ENCODE assay signal across 9 cellular contexts in the genomic region with DNA sequence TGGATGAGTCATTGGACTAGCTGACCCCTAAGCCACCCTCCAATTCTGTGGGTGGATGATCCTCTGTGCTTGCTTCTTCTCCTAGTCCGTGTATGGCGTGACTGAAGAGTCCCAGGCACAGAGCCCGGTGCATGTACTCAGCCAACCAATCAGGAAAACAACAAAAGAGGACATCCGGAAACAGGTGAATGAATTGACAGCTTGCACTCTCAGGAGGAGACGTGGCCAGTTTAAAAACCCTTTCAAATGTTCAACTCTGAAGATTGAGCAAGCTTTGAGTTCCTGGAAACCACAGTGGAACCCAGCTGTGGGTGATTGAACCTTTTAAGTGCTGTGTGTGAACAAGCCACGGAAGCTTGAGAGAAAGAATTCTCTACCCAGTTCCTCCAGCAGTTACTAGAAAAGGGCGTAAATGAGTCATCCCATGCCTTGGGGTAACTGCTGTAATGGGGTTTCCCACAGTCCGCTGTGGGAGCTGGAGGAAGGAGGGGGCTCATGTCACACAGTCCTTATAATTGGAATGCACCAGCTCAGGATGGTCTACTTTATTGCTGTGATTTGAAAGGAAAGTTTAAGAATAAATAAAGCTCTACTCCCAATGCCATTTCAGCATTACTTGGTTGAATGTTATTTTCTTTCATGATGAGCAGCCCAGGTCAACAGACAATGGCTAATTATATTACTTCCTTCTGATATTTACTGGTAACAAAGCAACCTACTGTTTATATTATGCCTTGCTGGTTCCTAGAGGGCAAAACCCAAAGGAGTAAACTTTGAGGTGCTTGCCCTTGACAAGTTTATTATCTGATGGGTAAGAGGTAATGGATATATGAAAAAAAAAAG.
DNase-seq lines count a peak whose midpoint lies in the region; ATAC-seq and TF ChIP-seq lines count a peak whose summit lies in the region.
"Had no signal": no experiment of that assay in that cellular context is flagged by ENCODE, and none has a peak within 500 bp of the region (broad histone marks: within the 10 kb centered on the region; RNA-seq: fewer than 3 reads in every experiment).

No MANE protein-coding gene starts in this region.

- in situ Hi-C loops in mammary epithelial cell (cut with MboI; ENCODE audit: low sequenced_read_pairs in 2 of 2): no loop called here

- WGBS in mammary epithelial cell (ENCODE audit: low coverage, missing lambda C conversion rate): 0% methylated on average over 8 of the region's 8 CpGs

- H3K9ac ChIP-seq in mammary epithelial cell (ENCODE audit: insufficient read depth, low read length): no peak overlapping the region

- no peaks in the 10 kb centered on the region for H3K79me2 ChIP-seq in mammary epithelial cell (ENCODE audit: insufficient read depth, low read length)

- no peaks in the 10 kb centered on the region for H3K9me3 ChIP-seq in mammary epithelial cell (replicated peaks; ENCODE audit: insufficient read depth, low read length)

- dilution Hi-C loops in mammary epithelial cell (cut with HindIII; ENCODE audit: low sequenced_read_pairs): no loop called here

- peaks cover 14% of the 10 kb centered on the region for H3K4me1 ChIP-seq in mammary epithelial cell (ENCODE audit: insufficient read depth, low read length)

- intact Hi-C loops in mammary epithelial cell (cut with micrococcal nuclease) (no loop called here), natural killer cell (cut with micrococcal nuclease) (loop anchor here (1.0 to 2.0 kb wide), 2 partner anchors 26 to 42 kb away; no protein-coding TSS in a partner anchor)

- no peaks in the 10 kb centered on the region for H3K27me3 ChIP-seq in mammary epithelial cell (ENCODE audit: insufficient read depth, low read length)

- no peaks in the 10 kb centered on the region for H4K20me1 ChIP-seq in mammary epithelial cell (ENCODE audit: insufficient read depth, low read length)

- DNase-seq in AG09319 (ENCODE audit: extremely low read depth, low read depth): peak; percentile 23
- peak; percentile 16 for DNase-seq in T-helper 9 cell
- peak; percentile 86 for DNase-seq in mammary epithelial cell
- peak; percentile 46 for DNase-seq in natural killer cell
- no peak for DNase-seq in coronary artery (ENCODE audit: low spot score)

- no peaks in the 10 kb centered on the region for H3K9me3 Mint-ChIP-seq in natural killer cell

- no peaks in the 10 kb centered on the region for H3K36me3 ChIP-seq in mammary epithelial cell (ENCODE audit: insufficient read depth, low read length)

- H3K4me3 ChIP-seq in mammary epithelial cell (replicated peaks in 1 of 3; ENCODE audit: insufficient read depth in 1 of 3, low read depth in 2 of 3, low read length in 3 of 3) (no peak overlapping the region), coronary artery (no peak overlapping the region)
- H3K4me3 ChIP-seq: skin epidermis had no signal

- H3K36me3 Mint-ChIP-seq in natural killer cell: no peaks in the 10 kb centered on the region

- peak overlapping the region; percentile 82 to 88 for H3K27ac Mint-ChIP-seq in natural killer cell

- BruUV-seq in mammary epithelial cell (replicated peaks; lab: Mats Ljungman, UMichigan): no TSS peak

- peak overlapping the region; percentile 78 for H3K4me3 Mint-ChIP-seq in natural killer cell

- peaks cover 55 to 57% of the 10 kb centered on the region in 2 donors for H3K4me1 Mint-ChIP-seq in natural killer cell

- H3K27ac ChIP-seq in mammary epithelial cell (ENCODE audit: insufficient read depth, low read depth, low read length) (no peak overlapping the region), coronary artery (no peak overlapping the region)

- peak overlapping the region; percentile 60 for H2AFZ ChIP-seq in mammary epithelial cell (ENCODE audit: low read depth, low read length)

- CTCF ChIA-PET in mammary epithelial cell (lab: Charles Lee; ENCODE audit: low non-redundant PET): no interaction called here

- ATAC-seq in GM19324 (IDR thresholded peaks at IDR 0.05; ENCODE audit: low FRiP score, unreplicated experiment) (peak; percentile 70), HG03354 (IDR thresholded peaks at IDR 0.05; ENCODE audit: poor library complexity, severe bottlenecking, unreplicated experiment) (peak; percentile 89), natural killer cell (peak; percentile 84 to 90 (median 87)), SK-N-SH treated with all-trans-retinoic acid at 6 μM for 48 hours (no peak)

- H3K27me3 Mint-ChIP-seq in natural killer cell (ENCODE audit: low read depth in 2 of 2): peaks cover 0 to 7% of the 10 kb centered on the region in 2 donors

- peak overlapping the region; percentile 58 for H3K4me2 ChIP-seq in mammary epithelial cell (ENCODE audit: insufficient read depth, low read depth, low read length)

- TF ChIP-seq CTCF in AG09319 (IDR thresholded peaks at IDR 0.05; ENCODE audit: low read depth, low read length): no peak
- no peak for TF ChIP-seq CTCF in mammary epithelial cell (conservative IDR thresholded peaks at IDR 0.05 in 1 of 2, IDR thresholded peaks at IDR 0.05 in 1 of 2; ENCODE audit: extremely low read depth in 1 of 2, insufficient read depth in 1 of 2, low read depth in 1 of 2, low read length in 2 of 2)
- no peak for TF ChIP-seq CTCF in natural killer cell (IDR thresholded peaks at IDR 0.05)
- no peak for TF ChIP-seq CTCF in coronary artery (IDR thresholded peaks at IDR 0.05)

TF ChIP-seq in SK-N-SH treated with all-trans-retinoic acid at 6 μM for 48 hours, 23 proteins besides CTCF, POLR2A, EP300 and RAD21 (continues in another document):
- TF ChIP-seq TOX (CRISPR knock-in tag; IDR thresholded peaks at IDR 0.05; ENCODE audit: borderline replicate concordance) (no peak), PPARA (CRISPR knock-in tag; IDR thresholded peaks at IDR 0.05; ENCODE audit: borderline replicate concordance) (no peak), ZC3H10 (CRISPR knock-in tag; IDR thresholded peaks at IDR 0.05) (no peak), ESRRG (CRISPR knock-in tag; IDR thresholded peaks at IDR 0.05) (no peak), RARB (CRISPR knock-in tag; IDR thresholded peaks at IDR 0.05) (no peak), ZNF8 (CRISPR knock-in tag; IDR thresholded peaks at IDR 0.05) (no peak), BACH2 (CRISPR knock-in tag; IDR thresholded peaks at IDR 0.05; ENCODE audit: borderline replicate concordance) (no peak), CSDC2 (CRISPR knock-in tag; IDR thresholded peaks at IDR 0.05) (no peak), GLIS3 (CRISPR knock-in tag; IDR thresholded peaks at IDR 0.05) (no peak)
- TF ChIP-seq, protein P1, sequence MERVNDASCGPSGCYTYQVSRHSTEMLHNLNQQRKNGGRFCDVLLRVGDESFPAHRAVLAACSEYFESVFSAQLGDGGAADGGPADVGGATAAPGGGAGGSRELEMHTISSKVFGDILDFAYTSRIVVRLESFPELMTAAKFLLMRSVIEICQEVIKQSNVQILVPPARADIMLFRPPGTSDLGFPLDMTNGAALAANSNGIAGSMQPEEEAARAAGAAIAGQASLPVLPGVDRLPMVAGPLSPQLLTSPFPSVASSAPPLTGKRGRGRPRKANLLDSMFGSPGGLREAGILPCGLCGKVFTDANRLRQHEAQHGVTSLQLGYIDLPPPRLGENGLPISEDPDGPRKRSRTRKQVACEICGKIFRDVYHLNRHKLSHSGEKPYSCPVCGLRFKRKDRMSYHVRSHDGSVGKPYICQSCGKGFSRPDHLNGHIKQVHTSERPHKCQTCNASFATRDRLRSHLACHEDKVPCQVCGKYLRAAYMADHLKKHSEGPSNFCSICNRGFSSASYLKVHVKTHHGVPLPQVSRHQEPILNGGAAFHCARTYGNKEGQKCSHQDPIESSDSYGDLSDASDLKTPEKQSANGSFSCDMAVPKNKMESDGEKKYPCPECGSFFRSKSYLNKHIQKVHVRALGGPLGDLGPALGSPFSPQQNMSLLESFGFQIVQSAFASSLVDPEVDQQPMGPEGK (CRISPR knock-in tag; IDR thresholded peaks at IDR 0.05; ENCODE audit: borderline replicate concordance): no peak
- TF ChIP-seq, protein P2, sequence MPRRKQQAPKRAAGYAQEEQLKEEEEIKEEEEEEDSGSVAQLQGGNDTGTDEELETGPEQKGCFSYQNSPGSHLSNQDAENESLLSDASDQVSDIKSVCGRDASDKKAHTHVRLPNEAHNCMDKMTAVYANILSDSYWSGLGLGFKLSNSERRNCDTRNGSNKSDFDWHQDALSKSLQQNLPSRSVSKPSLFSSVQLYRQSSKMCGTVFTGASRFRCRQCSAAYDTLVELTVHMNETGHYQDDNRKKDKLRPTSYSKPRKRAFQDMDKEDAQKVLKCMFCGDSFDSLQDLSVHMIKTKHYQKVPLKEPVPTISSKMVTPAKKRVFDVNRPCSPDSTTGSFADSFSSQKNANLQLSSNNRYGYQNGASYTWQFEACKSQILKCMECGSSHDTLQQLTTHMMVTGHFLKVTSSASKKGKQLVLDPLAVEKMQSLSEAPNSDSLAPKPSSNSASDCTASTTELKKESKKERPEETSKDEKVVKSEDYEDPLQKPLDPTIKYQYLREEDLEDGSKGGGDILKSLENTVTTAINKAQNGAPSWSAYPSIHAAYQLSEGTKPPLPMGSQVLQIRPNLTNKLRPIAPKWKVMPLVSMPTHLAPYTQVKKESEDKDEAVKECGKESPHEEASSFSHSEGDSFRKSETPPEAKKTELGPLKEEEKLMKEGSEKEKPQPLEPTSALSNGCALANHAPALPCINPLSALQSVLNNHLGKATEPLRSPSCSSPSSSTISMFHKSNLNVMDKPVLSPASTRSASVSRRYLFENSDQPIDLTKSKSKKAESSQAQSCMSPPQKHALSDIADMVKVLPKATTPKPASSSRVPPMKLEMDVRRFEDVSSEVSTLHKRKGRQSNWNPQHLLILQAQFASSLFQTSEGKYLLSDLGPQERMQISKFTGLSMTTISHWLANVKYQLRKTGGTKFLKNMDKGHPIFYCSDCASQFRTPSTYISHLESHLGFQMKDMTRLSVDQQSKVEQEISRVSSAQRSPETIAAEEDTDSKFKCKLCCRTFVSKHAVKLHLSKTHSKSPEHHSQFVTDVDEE (CRISPR knock-in tag; IDR thresholded peaks at IDR 0.05): no peak
- TF ChIP-seq, protein P3, sequence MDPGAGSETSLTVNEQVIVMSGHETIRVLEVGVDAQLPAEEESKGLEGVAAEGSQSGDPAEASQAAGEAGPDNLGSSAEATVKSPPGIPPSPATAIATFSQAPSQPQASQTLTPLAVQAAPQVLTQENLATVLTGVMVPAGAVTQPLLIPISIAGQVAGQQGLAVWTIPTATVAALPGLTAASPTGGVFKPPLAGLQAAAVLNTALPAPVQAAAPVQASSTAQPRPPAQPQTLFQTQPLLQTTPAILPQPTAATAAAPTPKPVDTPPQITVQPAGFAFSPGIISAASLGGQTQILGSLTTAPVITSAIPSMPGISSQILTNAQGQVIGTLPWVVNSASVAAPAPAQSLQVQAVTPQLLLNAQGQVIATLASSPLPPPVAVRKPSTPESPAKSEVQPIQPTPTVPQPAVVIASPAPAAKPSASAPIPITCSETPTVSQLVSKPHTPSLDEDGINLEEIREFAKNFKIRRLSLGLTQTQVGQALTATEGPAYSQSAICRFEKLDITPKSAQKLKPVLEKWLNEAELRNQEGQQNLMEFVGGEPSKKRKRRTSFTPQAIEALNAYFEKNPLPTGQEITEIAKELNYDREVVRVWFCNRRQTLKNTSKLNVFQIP (CRISPR knock-in tag; IDR thresholded peaks at IDR 0.05; ENCODE audit: borderline replicate concordance, low read depth): no peak
